Comparison of ENCODE assay signal across 8 cellular contexts in genomic region chr9:126704157-126704941, GRCh38.
A peak's percentile ranks its signal among the peaks of the same experiment; 100 is the strongest.
DNase-seq lines count a peak whose midpoint lies in the region; ATAC-seq, FAIRE-seq and TF ChIP-seq lines count a peak whose summit lies in the region.

No MANE protein-coding gene starts in this region.

- CTCF ChIA-PET in activated CD8-positive, alpha-beta T cell treated with anti-CD3 and anti-CD28 coated beads, Interleukin-2, amount 10 ng/mL, durations not matched to agents 7 days and 5 days (lab: Charles Lee), result interaction anchor here (0.6 to 13.3 kb wide), 23 partner anchors 10 to 589 kb away, joined by 3 to 704 read pairs (median 10); partner anchors contain the start of genes RALGPS1 and ZBTB43

- peaks cover 19% of the 10 kb centered on the region for H3K4me1 Mint-ChIP-seq in activated CD8-positive, alpha-beta T cell treated with anti-CD3 and anti-CD28 coated beads, Interleukin-2, amount 10 ng/mL, durations not matched to agents 7 days and 5 days (ENCODE audit: low read depth)

- H3K9me3 Mint-ChIP-seq in activated CD8-positive, alpha-beta T cell treated with anti-CD3 and anti-CD28 coated beads, Interleukin-2, amount 10 ng/mL, durations not matched to agents 7 days and 5 days (ENCODE audit: insufficient read depth), result no peaks in the 10 kb centered on the region

- H3K27ac ChIP-seq in left ventricle myocardium inferior (replicated peaks), result no peak overlapping the region
- H3K27ac ChIP-seq in gastrocnemius medialis, result no peak overlapping the region

- POLR2A ChIA-PET in activated CD8-positive, alpha-beta T cell treated with anti-CD3 and anti-CD28 coated beads, Interleukin-2, amount 10 ng/mL, durations not matched to agents 7 days and 5 days (lab: Charles Lee), result interaction anchor here (4.1 kb wide), 1 partner anchor 101 kb away, joined by 14 read pairs; the partner anchor contains the start of gene ZBTB43

- peaks cover 85% of the 10 kb centered on the region for H3K27me3 ChIP-seq in left ventricle myocardium inferior (ENCODE audit: low read depth)
- peaks cover 11 to 21% (median 14%) of the 10 kb centered on the region in 3 donors for H3K27me3 ChIP-seq in gastrocnemius medialis

- in situ Hi-C loops in gastrocnemius medialis (cut with MboI; ENCODE audit: low sequenced_read_pairs in 4 of 4), result no loop called here

- no peaks in the 10 kb centered on the region for H3K36me3 Mint-ChIP-seq in activated CD8-positive, alpha-beta T cell treated with anti-CD3 and anti-CD28 coated beads, Interleukin-2, amount 10 ng/mL, durations not matched to agents 7 days and 5 days (ENCODE audit: low read depth)

- H3K36me3 ChIP-seq in left ventricle myocardium inferior (no peaks in the 10 kb centered on the region), gastrocnemius medialis (no peaks in the 10 kb centered on the region)

- no peak overlapping the region for H3K4me3 Mint-ChIP-seq in activated CD8-positive, alpha-beta T cell treated with anti-CD3 and anti-CD28 coated beads, Interleukin-2, amount 10 ng/mL, durations not matched to agents 7 days and 5 days

- ATAC-seq in Right ventricle myocardium superior (ENCODE audit: poor library complexity) (peak; percentile 42), gastrocnemius medialis (no peak), HG02798 (IDR thresholded peaks at IDR 0.05; ENCODE audit: poor library complexity, unreplicated experiment) (no peak)
- ATAC-seq in activated CD8-positive, alpha-beta T cell treated with anti-CD3 and anti-CD28 coated beads, Interleukin-2, amount 10 ng/mL, durations not matched to agents 7 days and 5 days, result no peak

- TF ChIP-seq CTCF in left ventricle myocardium inferior (IDR thresholded peaks at IDR 0.05; ENCODE audit: borderline replicate concordance), result no peak
- TF ChIP-seq CTCF in gastrocnemius medialis (IDR thresholded peaks at IDR 0.05 in 4 of 5, conservative IDR thresholded peaks at IDR 0.05 in 1 of 5), result no peak

- DNase-seq in Right ventricle myocardium superior (no peak), left ventricle myocardium inferior (no peak), frontal cortex (ENCODE audit: low spot score in 2 of 2) (peak; percentile 19 to 62), COLO668 (lab: John Stamatoyannopoulos, UW; ENCODE audit: unreplicated experiment) (no peak), gastrocnemius medialis (no peak)
- peak; percentile 36 for DNase-seq in activated CD8-positive, alpha-beta T cell treated with anti-CD3 and anti-CD28 coated beads, Interleukin-2, amount 10 ng/mL, durations not matched to agents 7 days and 5 days
- peak; percentile 65 for DNase-seq in stimulated activated CD4-positive, alpha-beta T cell treated with anti-CD3 and anti-CD28 coated beads, Interleukin-15, amount 100 ng/mL, for 24 hours

- H3K4me3 ChIP-seq in left ventricle myocardium inferior (no peak overlapping the region), gastrocnemius medialis (peak overlapping the region in 1 of 4 donors; percentile 45)

- TF ChIP-seq POLR2A in gastrocnemius medialis (IDR thresholded peaks at IDR 0.05), result no peak

- no peak for FAIRE-seq in frontal cortex (lab: Jason Lieb, UNC)

- H3K27me3 Mint-ChIP-seq in activated CD8-positive, alpha-beta T cell treated with anti-CD3 and anti-CD28 coated beads, Interleukin-2, amount 10 ng/mL, durations not matched to agents 7 days and 5 days (ENCODE audit: low read depth), result peaks cover 16% of the 10 kb centered on the region

- peak overlapping the region; percentile 50 for H3K27ac Mint-ChIP-seq in activated CD8-positive, alpha-beta T cell treated with anti-CD3 and anti-CD28 coated beads, Interleukin-2, amount 10 ng/mL, durations not matched to agents 7 days and 5 days

- H3K4me1 ChIP-seq in left ventricle myocardium inferior (peaks cover 20% of the 10 kb centered on the region), gastrocnemius medialis (peaks cover 0 to 10% of the 10 kb centered on the region in 2 donors)

- no peaks in the 10 kb centered on the region for H3K9me3 ChIP-seq in left ventricle myocardium inferior (replicated peaks)
- H3K9me3 ChIP-seq in gastrocnemius medialis, result no peaks in the 10 kb centered on the region

- intact Hi-C loops in Right ventricle myocardium superior (cut with DNase I), result no loop called here
- intact Hi-C loops in left ventricle myocardium inferior (cut with micrococcal nuclease), result no loop called here
- intact Hi-C loops in gastrocnemius medialis (cut with DNase I; ENCODE audit: low total_unique reads), result no loop called here

Comparison
In these comparisons a context has a peak if more than half of its experiments do, and no peak if none do; other contexts are left out.
1. DNase-seq: peak in activated CD8-positive, alpha-beta T cell treated with anti-CD3 and anti-CD28 coated beads, Interleukin-2, amount 10 ng/mL, durations not matched to agents 7 days and 5 days (single experiment), frontal cortex (2 of 2) and stimulated activated CD4-positive, alpha-beta T cell treated with anti-CD3 and anti-CD28 coated beads, Interleukin-15, amount 100 ng/mL, for 24 hours (single experiment); none in Right ventricle myocardium superior (single experiment), left ventricle myocardium inferior (single experiment), COLO668 (single experiment) and gastrocnemius medialis (0 of 2).